8 cellular contexts compared by ENCODE assay signal in the genomic region with DNA sequence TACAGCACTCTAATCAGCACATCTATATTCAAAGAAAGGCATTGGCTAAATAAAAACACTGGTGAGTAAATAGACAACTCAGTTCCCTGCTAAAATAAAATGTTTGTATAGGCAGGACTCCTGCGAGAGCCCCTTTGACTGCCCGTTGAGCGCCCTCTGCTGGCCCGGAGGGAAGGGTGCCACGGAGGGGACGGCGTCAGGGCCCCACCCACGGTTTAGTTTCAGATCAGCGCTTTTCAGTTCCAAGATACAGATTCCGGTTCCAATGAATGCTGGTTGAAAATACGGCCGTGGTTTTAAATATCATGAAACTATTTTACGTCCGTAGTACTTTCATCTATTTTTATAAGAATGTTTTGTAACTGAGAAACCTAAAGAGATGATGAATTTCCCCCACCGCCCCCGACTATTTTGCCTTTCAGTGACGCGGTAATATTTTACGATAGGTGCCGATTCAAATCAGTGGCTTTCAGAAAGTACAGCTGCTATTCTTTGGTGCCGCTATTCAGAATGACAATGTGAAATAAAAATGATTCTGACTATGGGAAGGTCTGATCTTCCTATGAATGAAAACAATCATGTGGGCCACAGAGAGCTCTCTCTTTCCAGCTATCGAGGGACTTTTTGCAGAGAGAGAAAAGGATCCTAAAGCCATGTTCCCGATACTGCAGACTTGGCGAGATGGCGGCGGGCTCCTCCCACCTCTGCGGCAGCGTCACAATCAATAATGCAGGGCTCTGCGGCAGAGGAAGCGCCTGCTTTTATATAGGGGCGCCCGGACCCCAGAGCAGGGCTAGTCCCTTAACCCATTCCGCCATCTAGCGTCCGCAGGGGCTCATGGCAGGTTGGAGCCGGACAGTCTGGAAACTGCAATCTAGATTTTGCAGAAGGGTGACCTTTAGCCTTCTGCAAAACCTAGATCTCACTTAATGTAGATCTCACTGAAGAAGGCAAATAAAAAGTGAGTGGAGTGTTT. TPM values are rescaled to one million over a fixed set of nuclear protein-coding genes. Genes with fewer than 3 reads are reported as not detected.
A peak's percentile ranks its signal among the peaks of the same experiment; 100 is the strongest.
DNase-seq lines count a peak whose midpoint lies in the region; ATAC-seq and TF ChIP-seq lines count a peak whose summit lies in the region.

No MANE protein-coding gene starts in this region.

- no peaks in the 10 kb centered on the region for H3K9me3 Mint-ChIP-seq in IgD-negative memory B cell

- no peaks in the 10 kb centered on the region for H4K20me1 ChIP-seq in OCI-LY7 (ENCODE audit: insufficient read depth, low read length)

- peak overlapping the region; percentile 99 for H2AFZ ChIP-seq in OCI-LY7 (ENCODE audit: low read length)

- no peaks in the 10 kb centered on the region for H3K79me2 ChIP-seq in OCI-LY7 (ENCODE audit: insufficient read depth, low read depth, low read length)

- no peaks in the 10 kb centered on the region for H3K36me3 ChIP-seq in OCI-LY7 (ENCODE audit: insufficient read depth, low read length)

- H3K27me3 Mint-ChIP-seq in IgD-negative memory B cell: peaks cover 2% of the 10 kb centered on the region

- no peaks in the 10 kb centered on the region; the same call in 1 of the 2 replicates for H3K9me2 ChIP-seq in OCI-LY7 (ENCODE audit: insufficient read depth, low read length)

- POLR2A ChIA-PET in OCI-LY7 (lab: Charles Lee): interaction anchor here (0.6 to 0.8 kb wide), 5 partner anchors 10 to 873 kb away, joined by 3 to 8 read pairs (median 7); no protein-coding TSS in a partner anchor

- peak overlapping the region; percentile 96 to 99 (median 98) for H3K4me3 Mint-ChIP-seq in IgD-negative memory B cell

- peak overlapping the region; percentile 97 to 99 (median 99) for H3K27ac Mint-ChIP-seq in IgD-negative memory B cell

- ATAC-seq in GM21576 (IDR thresholded peaks at IDR 0.05; ENCODE audit: unreplicated experiment): peak; percentile 88

- H3K4me3 ChIP-seq in OCI-LY7 (ENCODE audit: low read depth, low read length, poor library complexity, severe bottlenecking) (peak overlapping the region; percentile 70), epithelial cell of proximal tubule (ENCODE audit: low read depth, low read length) (peak overlapping the region; percentile 72)

- intact Hi-C loops in OCI-LY7 (cut with micrococcal nuclease; ENCODE audit: unreplicated experiment): loop anchor here (1.0 to 10.0 kb wide), 6 partner anchors 46 to 989 kb away; partner anchors contain the start of genes FYN and REV3L

- H3K4me2 ChIP-seq in OCI-LY7 (ENCODE audit: low read length): peak overlapping the region; percentile 65

- H3K9me3 ChIP-seq in OCI-LY7 (ENCODE audit: low read length): no peaks in the 10 kb centered on the region; the same call in 1 of the 2 replicates

- peaks cover 0 to 9% (median 5%) of the 10 kb centered on the region in 3 donors for H3K4me1 Mint-ChIP-seq in IgD-negative memory B cell

- H3K36me3 Mint-ChIP-seq in IgD-negative memory B cell: no peaks in the 10 kb centered on the region

- peaks cover 6% of the 10 kb centered on the region for H3K4me1 ChIP-seq in OCI-LY7 (ENCODE audit: insufficient read depth, low read length, poor library complexity, severe bottlenecking)

- peak; percentile 97 for TF ChIP-seq CTCF in OCI-LY7 (conservative IDR thresholded peaks at IDR 0.05; ENCODE audit: low read length)
- peak; percentile 98 for TF ChIP-seq CTCF in epithelial cell of proximal tubule (conservative IDR thresholded peaks at IDR 0.05; ENCODE audit: low read depth, low read length)

- DNase-seq in DMS 273 treated with DMSO at 0.1 percent for 48 hours (lab: John Stamatoyannopoulos, UW) (peak; percentile 83), OCI-LY7 (ENCODE audit: low spot score) (peak; percentile 94), activated T-cell treated with anti-CD3 and anti-CD28 coated beads for 4 hours (peak; percentile 92), epithelial cell of proximal tubule (ENCODE audit: low read depth) (no peak), mucosa of gallbladder (ENCODE audit: low spot score) (peak; percentile 89)
- peak; percentile 87 for DNase-seq in stimulated activated CD8-positive, alpha-beta memory T cell treated with anti-CD3 and anti-CD28 coated beads, Interleukin-4, amount 100 ng/mL, for 24 hours (ENCODE audit: low read depth)

- H3K27ac ChIP-seq in OCI-LY7 (ENCODE audit: low read depth, low read length, poor library complexity, severe bottlenecking): peak overlapping the region; percentile 75

- BruUV-seq in OCI-LY7 (replicated peaks; lab: Mats Ljungman, UMichigan): no TSS peak

- CTCF ChIA-PET in OCI-LY7 (lab: Charles Lee; ENCODE audit: unreplicated experiment): interaction anchor here (0.6 to 1.3 kb wide), 4 partner anchors 15 to 560 kb away, joined by 3 to 10 read pairs (median 3); partner anchors contain the start of genes FAM229B, REV3L and TUBE1

RNA-seq across cellular contexts. Expression of gene CCN6, which starts 10.6 kb away (rescaled TPM):
- not detected for polyA plus RNA-seq in IgD-negative memory B cell
- total RNA-seq in OCI-LY7 (2014; rRNA removed; shearing (Covaris generic)): not detected in 2 replicates
- total RNA-seq in OCI-LY7 (2022) (not detected in 2 replicates), epithelial cell of proximal tubule (0.58 and 1.4 TPM in 2 replicates), mucosa of gallbladder (not detected)

RNA-seq across cellular contexts. Expression of gene TUBE1, which starts 44.0 kb away (rescaled TPM):
- polyA plus RNA-seq in IgD-negative memory B cell: 11.6 TPM
- total RNA-seq in OCI-LY7 (2014; rRNA removed; shearing (Covaris generic)): 27.9 and 35.6 TPM in 2 replicates
- 32.6 and 35.7 TPM in 2 replicates for total RNA-seq in OCI-LY7 (2022)
- total RNA-seq in epithelial cell of proximal tubule: 4.3 and 13.7 TPM in 2 replicates
- total RNA-seq in mucosa of gallbladder: 24.7 TPM

RNA-seq across cellular contexts. Expression of gene FAM229B, which starts 44.1 kb away (rescaled TPM):
- 2.9 TPM for polyA plus RNA-seq in IgD-negative memory B cell
- 3.7 and 14.9 TPM in 2 replicates for total RNA-seq in OCI-LY7 (2014; rRNA removed; shearing (Covaris generic))
- total RNA-seq in OCI-LY7 (2022): 6.2 and 8.2 TPM in 2 replicates
- total RNA-seq in epithelial cell of proximal tubule: 3.3 and 11.6 TPM in 2 replicates
- total RNA-seq in mucosa of gallbladder: 25.0 TPM
